14 cellular contexts compared by ENCODE assay signal in genomic region chr12:102255687-102256086, GRCh38. TPM values are rescaled to one million over a fixed set of nuclear protein-coding genes. Genes with fewer than 3 reads are reported as not detected.
"Had no signal": no experiment of that assay in that cellular context is flagged by ENCODE, and none has a peak within 500 bp of the region (broad histone marks: within the 10 kb centered on the region; RNA-seq: fewer than 3 reads in every experiment).

No MANE protein-coding gene starts in this region.

RNA-seq across cellular contexts. Expression of gene PMCH, which starts 58.1 kb away (rescaled TPM):
- total RNA-seq: activated naive CD4-positive, alpha-beta T cell treated with anti-CD3 and anti-CD28 coated beads for 36 hours; activated naive CD8-positive, alpha-beta T cell treated with anti-CD3 and anti-CD28 coated beads, Interleukin-2, amount 10 ng/mL, durations not matched to agents 7 days and 5 days; adrenal gland; aorta; ascending aorta; astrocyte; body of pancreas; breast epithelium; bronchial epithelial cell; cardiac muscle cell; cardiac septum; cerebellum; chondrocyte had no signal
- polyA plus RNA-seq: adipose tissue, adrenal gland, aorta, cardiac muscle cell had no signal
